ENCODE assay signal across 36 cellular contexts in the genomic region with DNA sequence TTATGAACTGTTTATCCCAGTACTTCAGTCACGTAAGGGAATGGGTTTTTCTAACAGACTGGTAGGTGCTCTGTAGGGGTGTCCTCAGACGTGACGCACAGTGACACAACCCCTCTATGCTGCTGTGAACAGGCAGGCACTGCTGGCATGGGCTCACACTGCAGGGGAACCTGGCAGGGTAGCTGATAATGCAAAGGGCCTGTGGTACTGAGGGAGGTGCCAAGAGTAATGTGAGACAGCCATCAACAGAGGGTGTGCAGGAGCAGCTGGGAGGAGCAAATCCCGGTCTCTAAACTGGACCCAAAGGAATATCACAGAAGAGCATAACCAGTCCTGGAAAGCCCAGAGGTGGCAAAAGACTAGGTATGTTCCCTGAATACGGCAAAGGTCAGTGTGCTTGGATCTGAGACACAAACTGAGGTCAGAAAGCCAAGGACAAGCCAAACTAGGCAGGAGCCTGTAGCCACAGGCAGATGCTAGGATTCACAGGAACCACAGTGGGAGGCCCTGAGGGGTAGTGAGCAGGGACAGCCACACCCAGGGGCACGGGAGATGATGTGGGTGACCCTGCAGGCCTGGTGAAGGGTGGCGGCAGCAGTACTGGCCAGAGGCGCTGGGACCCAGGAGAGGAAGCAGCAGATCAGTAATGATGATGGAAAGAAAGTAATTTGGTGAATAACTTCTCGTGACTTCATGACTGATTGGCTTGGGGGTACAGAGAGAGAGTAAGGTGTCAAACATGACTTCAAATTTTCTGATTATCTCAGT.
"Had no signal": no experiment of that assay in that cellular context is flagged by ENCODE, and none has a peak within 500 bp of the region (broad histone marks: within the 10 kb centered on the region; RNA-seq: fewer than 3 reads in every experiment).

No MANE protein-coding gene starts in this region.

- ATAC-seq: activated CD8-positive, alpha-beta memory T cell treated with anti-CD3 and anti-CD28 coated beads, Interleukin-2, amount 10 ng/mL, durations not matched to agents 7 days and 5 days; PC-3 had no signal

- DNase-seq: activated CD4-positive, alpha-beta memory T cell treated with anti-CD3 and anti-CD28 coated beads, Interleukin-2, amount 10 ng/mL, durations not matched to agents 7 days and 5 days; activated CD4-positive, alpha-beta T cell treated with anti-CD3 and anti-CD28 coated beads for 1 hour; activated CD4-positive, alpha-beta T cell treated with anti-CD3 and anti-CD28 coated beads for 48 hours; activated CD4-positive, CD25-positive, alpha-beta regulatory T cell; activated CD8-positive, alpha-beta memory T cell treated with anti-CD3 and anti-CD28 coated beads for 24 hours; activated CD8-positive, alpha-beta memory T cell treated with anti-CD3 and anti-CD28 coated beads, Interleukin-2, amount 10 ng/mL, durations not matched to agents 7 days and 5 days; activated CD8-positive, alpha-beta memory T cell treated with anti-CD3 and anti-CD28 coated beads, Interleukin-2, amount 50 U/mL, for 48 hours; activated effector memory CD4-positive, alpha-beta T cell treated with anti-CD3 and anti-CD28 coated beads, Interleukin-2, amount 50 U/mL, for 16 hours; activated naive CD4-positive, alpha-beta T cell; activated naive CD8-positive, alpha-beta T cell treated with anti-CD3 and anti-CD28 coated beads, Interleukin-2, amount 10 ng/mL, durations not matched to agents 7 days and 5 days; activated T-cell treated with anti-CD3 and anti-CD28 coated beads, Interleukin-2, amount 50 U/mL, for 48 hours; amygdala; NCI-H1092 treated with DMSO at 0.1 percent for 48 hours; NCI-H1417; NCI-H146; NCI-H187; NCI-H2029 treated with DMSO at 0.1 percent for 48 hours; NCI-H2107; NCI-H2171; NCI-H510A; NCI-H526; NCI-H748 treated with DMSO at 0.1 percent for 48 hours; NK-92 treated with Interleukin-12 subunit alpha and Interleukin-12 subunit beta, amount 100 ng/mL, for 24 hours; PC-3; Peyer's patch; Right ventricle myocardium superior; RPMI8226; SW 1271; T-helper 1 cell; T-helper 2 cell; T-helper 9 cell had no signal

- H3K36me3 ChIP-seq: ascending aorta, cardiac muscle cell, Peyer's patch had no signal

- H3K4me1 Mint-ChIP-seq: activated CD4-positive, alpha-beta memory T cell treated with anti-CD3 and anti-CD28 coated beads, Interleukin-2, amount 10 ng/mL, durations not matched to agents 7 days and 5 days; activated CD8-positive, alpha-beta memory T cell treated with anti-CD3 and anti-CD28 coated beads, Interleukin-2, amount 10 ng/mL, durations not matched to agents 7 days and 5 days; activated naive CD4-positive, alpha-beta T cell treated with anti-CD3 and anti-CD28 coated beads, Interleukin-2, amount 50 U/mL, for 24 hours; activated naive CD8-positive, alpha-beta T cell treated with anti-CD3 and anti-CD28 coated beads, Interleukin-2, amount 10 ng/mL, durations not matched to agents 7 days and 5 days; central memory CD8-positive, alpha-beta T cell had no signal

- H3K27me3 ChIP-seq: ascending aorta, cardiac muscle cell, Peyer's patch had no signal

- H3K9me3 Mint-ChIP-seq: activated CD4-positive, alpha-beta memory T cell treated with anti-CD3 and anti-CD28 coated beads, Interleukin-2, amount 10 ng/mL, durations not matched to agents 7 days and 5 days; activated naive CD4-positive, alpha-beta T cell treated with anti-CD3 and anti-CD28 coated beads, Interleukin-2, amount 50 U/mL, for 24 hours; activated naive CD8-positive, alpha-beta T cell treated with anti-CD3 and anti-CD28 coated beads, Interleukin-2, amount 10 ng/mL, durations not matched to agents 7 days and 5 days; central memory CD8-positive, alpha-beta T cell had no signal

- H3K27ac ChIP-seq: ascending aorta, cardiac muscle cell, Peyer's patch, VCaP had no signal

- H3K4me1 ChIP-seq: ascending aorta, Peyer's patch had no signal

- H3K36me3 Mint-ChIP-seq: activated CD8-positive, alpha-beta memory T cell treated with anti-CD3 and anti-CD28 coated beads, Interleukin-2, amount 10 ng/mL, durations not matched to agents 7 days and 5 days; activated naive CD4-positive, alpha-beta T cell treated with anti-CD3 and anti-CD28 coated beads, Interleukin-2, amount 50 U/mL, for 24 hours; activated naive CD8-positive, alpha-beta T cell treated with anti-CD3 and anti-CD28 coated beads, Interleukin-2, amount 10 ng/mL, durations not matched to agents 7 days and 5 days had no signal

- H3K4me3 ChIP-seq: ascending aorta, cardiac muscle cell, Peyer's patch had no signal

- H3K9me3 ChIP-seq: ascending aorta, Peyer's patch had no signal

- H3K27ac Mint-ChIP-seq: activated CD4-positive, alpha-beta memory T cell treated with anti-CD3 and anti-CD28 coated beads, Interleukin-2, amount 10 ng/mL, durations not matched to agents 7 days and 5 days; activated CD8-positive, alpha-beta memory T cell treated with anti-CD3 and anti-CD28 coated beads, Interleukin-2, amount 10 ng/mL, durations not matched to agents 7 days and 5 days; activated naive CD4-positive, alpha-beta T cell treated with anti-CD3 and anti-CD28 coated beads, Interleukin-2, amount 50 U/mL, for 24 hours; activated naive CD8-positive, alpha-beta T cell treated with anti-CD3 and anti-CD28 coated beads, Interleukin-2, amount 10 ng/mL, durations not matched to agents 7 days and 5 days had no signal

- H3K4me3 Mint-ChIP-seq: activated CD4-positive, alpha-beta memory T cell treated with anti-CD3 and anti-CD28 coated beads, Interleukin-2, amount 10 ng/mL, durations not matched to agents 7 days and 5 days; activated CD8-positive, alpha-beta memory T cell treated with anti-CD3 and anti-CD28 coated beads, Interleukin-2, amount 10 ng/mL, durations not matched to agents 7 days and 5 days; activated naive CD4-positive, alpha-beta T cell treated with anti-CD3 and anti-CD28 coated beads, Interleukin-2, amount 50 U/mL, for 24 hours; activated naive CD8-positive, alpha-beta T cell treated with anti-CD3 and anti-CD28 coated beads, Interleukin-2, amount 10 ng/mL, durations not matched to agents 7 days and 5 days; central memory CD8-positive, alpha-beta T cell had no signal

- H3K27me3 Mint-ChIP-seq: activated CD8-positive, alpha-beta memory T cell treated with anti-CD3 and anti-CD28 coated beads, Interleukin-2, amount 10 ng/mL, durations not matched to agents 7 days and 5 days had no signal
